ENCODE assay signal across 13 cellular contexts in the genomic region with DNA sequence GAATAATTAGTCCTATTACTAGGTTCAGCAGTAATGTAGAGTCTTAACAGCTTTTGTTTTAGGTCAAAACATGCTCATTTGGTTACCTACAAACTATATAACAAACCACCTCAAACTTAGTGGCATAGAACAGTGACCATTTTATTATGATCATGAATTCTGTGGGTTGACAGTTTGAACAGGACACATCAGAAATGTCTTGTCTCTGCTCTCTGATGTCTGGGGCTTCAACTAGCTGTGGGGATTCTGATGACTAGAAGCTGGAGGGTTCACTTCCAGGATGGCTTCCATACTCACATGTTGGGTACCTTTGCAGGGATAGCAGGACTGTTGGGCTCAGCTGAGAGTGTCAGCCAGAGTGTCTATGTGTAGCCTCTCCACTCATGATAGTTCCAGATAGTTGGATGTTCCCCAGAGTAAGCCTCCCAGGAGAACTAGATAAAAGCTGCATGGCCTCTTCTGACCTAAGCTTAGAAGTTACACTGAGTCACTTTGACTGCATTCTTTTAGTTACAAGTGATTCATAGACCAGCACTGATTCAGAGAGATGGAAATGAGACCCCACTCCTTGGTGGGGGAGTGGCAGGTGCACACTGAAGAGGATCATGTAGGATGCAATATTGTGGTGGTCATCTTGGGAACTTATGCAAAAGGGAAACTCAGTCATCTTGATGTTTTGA. TPM values are rescaled to one million over a fixed set of nuclear protein-coding genes. Genes with fewer than 3 reads are reported as not detected.
A peak's percentile ranks its signal among the peaks of the same experiment; 100 is the strongest.
DNase-seq lines count a peak whose midpoint lies in the region; ATAC-seq, FAIRE-seq and TF ChIP-seq lines count a peak whose summit lies in the region.
"Had no signal": no experiment of that assay in that cellular context is flagged by ENCODE, and none has a peak within 500 bp of the region (broad histone marks: within the 10 kb centered on the region; RNA-seq: fewer than 3 reads in every experiment).

No MANE protein-coding gene starts in this region.

- no peak overlapping the region for H2AFZ ChIP-seq in K562 (ENCODE audit: low read depth, low read length)

- DNase-seq in ACHN: peak; percentile 46
- peak; percentile 28 for DNase-seq in G401 (ENCODE audit: low spot score)
- no peak for DNase-seq in K562 (ENCODE audit: extremely low read depth in 1 of 4, low spot score in 3 of 4)
- no peak for DNase-seq in memory B cell (ENCODE audit: low spot score in 2 of 2)
- DNase-seq in NOMO-1 treated with dmso at 0.1 percent for 144 hours (lab: John Stamatoyannopoulos, UW; ENCODE audit: unreplicated experiment): no peak
- no peak for DNase-seq in substantia nigra (lab: John Stamatoyannopoulos, UW)
- no peak for DNase-seq in NCI-H2171 treated with DMSO at 0.1 percent for 48 hours (lab: John Stamatoyannopoulos, UW)
- DNase-seq: activated CD8-positive, alpha-beta memory T cell treated with anti-CD3 and anti-CD28 coated beads, Interleukin-2, amount 10 ng/mL, durations not matched to agents 7 days and 5 days; central memory CD4-positive, alpha-beta T cell; MV-4-11; NCI-H69 had no signal

- no peaks in the 10 kb centered on the region for H3K36me3 ChIP-seq in K562 (ENCODE audit: control insufficient read depth, insufficient read depth, low read length)
- H3K36me3 ChIP-seq: suprapubic skin had no signal

- H3K79me2 ChIP-seq in K562 (ENCODE audit: control insufficient read depth, insufficient read depth, low read length): no peaks in the 10 kb centered on the region

- no peak for TF ChIP-seq EP300 in K562 (IDR thresholded peaks at IDR 0.05; ENCODE audit: low read length)

- H3K27ac ChIP-seq in K562 (ENCODE audit: extremely low read depth, low read depth, low read length) (no peak overlapping the region), substantia nigra (ENCODE audit: low read depth, low read length, poor library complexity, severe bottlenecking) (no peak overlapping the region)
- H3K27ac ChIP-seq: suprapubic skin had no signal

- no peak for ATAC-seq in K562
- ATAC-seq in memory B cell (ENCODE audit: low read depth): no peak
- ATAC-seq in GM21423 (IDR thresholded peaks at IDR 0.05; ENCODE audit: unreplicated experiment): no peak
- ATAC-seq: activated CD8-positive, alpha-beta memory T cell treated with anti-CD3 and anti-CD28 coated beads, Interleukin-2, amount 10 ng/mL, durations not matched to agents 7 days and 5 days had no signal

- intact Hi-C loops in K562 (cut with micrococcal nuclease): no loop called here

- H3K27me3 Mint-ChIP-seq in memory B cell: no peaks in the 10 kb centered on the region
- H3K27me3 Mint-ChIP-seq: activated CD8-positive, alpha-beta memory T cell treated with anti-CD3 and anti-CD28 coated beads, Interleukin-2, amount 10 ng/mL, durations not matched to agents 7 days and 5 days had no signal

- no peaks in the 10 kb centered on the region for H4K20me1 ChIP-seq in K562 (replicated peaks; ENCODE audit: control insufficient read depth, insufficient read depth, low read length)

- H3K9me1 ChIP-seq in K562 (ENCODE audit: control insufficient read depth, insufficient read depth, low read length): no peaks in the 10 kb centered on the region

- no TSS peak for BruUV-seq in K562 (replicated peaks; lab: Mats Ljungman, UMichigan)

- H3K4me1 Mint-ChIP-seq in memory B cell: peaks cover 38% of the 10 kb centered on the region

- no peak for TF ChIP-seq RAD21 in K562 (CRISPR knock-in tag; conservative IDR thresholded peaks at IDR 0.05 in 1 of 2, IDR thresholded peaks at IDR 0.05 in 1 of 2)

- TF ChIP-seq POLR2A in K562 (conservative IDR thresholded peaks at IDR 0.05): no peak

- in situ Hi-C loops in ACHN (cut with HindIII; ENCODE audit: low pct_ligation_motif_present, low pct_unique_long_range_greater_than_20kb, low sequenced_read_pairs) (no loop called here), G401 (cut with HindIII; ENCODE audit: low sequenced_read_pairs) (no loop called here), K562 (cut with MboI) (loop anchor here (25.0 kb wide), 1 partner anchor 495 kb away; no protein-coding TSS in a partner anchor)

- peak overlapping the region; percentile 58 for H3K27ac Mint-ChIP-seq in memory B cell
- H3K27ac Mint-ChIP-seq: activated CD8-positive, alpha-beta memory T cell treated with anti-CD3 and anti-CD28 coated beads, Interleukin-2, amount 10 ng/mL, durations not matched to agents 7 days and 5 days had no signal

- H3K36me3 Mint-ChIP-seq in memory B cell: peaks cover 1% of the 10 kb centered on the region
- H3K36me3 Mint-ChIP-seq: activated CD8-positive, alpha-beta memory T cell treated with anti-CD3 and anti-CD28 coated beads, Interleukin-2, amount 10 ng/mL, durations not matched to agents 7 days and 5 days had no signal

- peak; percentile 51 for FAIRE-seq in K562 (lab: Jason Lieb, UNC)

- CTCF ChIA-PET in K562 (lab: Yijun Ruan, JAX; ENCODE audit: low intra/inter-chr PET ratio): no interaction called here

- H3K9me3 Mint-ChIP-seq in memory B cell: no peaks in the 10 kb centered on the region

- H3K27me3 ChIP-seq in K562 (ENCODE audit: control insufficient read depth in 2 of 2, insufficient read depth in 2 of 2, low read length in 2 of 2): no peaks in the 10 kb centered on the region
- H3K27me3 ChIP-seq: suprapubic skin had no signal

- H3K9ac ChIP-seq in K562 (ENCODE audit: insufficient read depth in 1 of 2, low read depth in 2 of 2, low read length in 2 of 2): no peak overlapping the region

- POLR2A ChIA-PET in K562 (lab: Yijun Ruan, JAX): interaction anchor here (0.7 kb wide), 1 partner anchor 14 kb away, joined by 3 read pairs; no protein-coding TSS in a partner anchor

- no peak overlapping the region for H3K4me2 ChIP-seq in K562 (ENCODE audit: insufficient read depth, low read length)

- H3K9me3 ChIP-seq in K562 (replicated peaks; ENCODE audit: control insufficient read depth, insufficient read depth, low read depth, low read length): no peaks in the 10 kb centered on the region
- H3K9me3 ChIP-seq: suprapubic skin had no signal

- TF ChIP-seq CTCF in K562 (IDR thresholded peaks at IDR 0.05 in 2 of 3, conservative IDR thresholded peaks at IDR 0.05 in 1 of 3; ENCODE audit: insufficient read depth in 2 of 3, low read depth in 1 of 3, low read length in 3 of 3): no peak

- H3K4me3 Mint-ChIP-seq in memory B cell: no peak overlapping the region
- H3K4me3 Mint-ChIP-seq: activated CD8-positive, alpha-beta memory T cell treated with anti-CD3 and anti-CD28 coated beads, Interleukin-2, amount 10 ng/mL, durations not matched to agents 7 days and 5 days had no signal

- H3K4me1 ChIP-seq in K562 (replicated peaks in 1 of 2; ENCODE audit: control insufficient read depth in 2 of 2, insufficient read depth in 2 of 2, low read length in 2 of 2): no peaks in the 10 kb centered on the region
- H3K4me1 ChIP-seq: suprapubic skin had no signal

- no peak overlapping the region for H3K4me3 ChIP-seq in K562
- H3K4me3 ChIP-seq: suprapubic skin had no signal

TF ChIP-seq in K562, 482 proteins besides CTCF, POLR2A, EP300 and RAD21:
- TF ChIP-seq CHCHD3 (CRISPR knock-in tag; IDR thresholded peaks at IDR 0.05) (no peak), RBM22 (IDR thresholded peaks at IDR 0.05; ENCODE audit: low read depth, low read length, poor library complexity, severe bottlenecking) (no peak), ZNF133 (CRISPR knock-in tag; IDR thresholded peaks at IDR 0.05) (no peak), JUNB (CRISPR knock-in tag; conservative IDR thresholded peaks at IDR 0.05) (no peak), XRCC5 (IDR thresholded peaks at IDR 0.05; ENCODE audit: low read depth, low read length) (no peak), STAG1 (CRISPR knock-in tag; IDR thresholded peaks at IDR 0.05; ENCODE audit: borderline replicate concordance) (no peak)

RNA-seq across cellular contexts. Expression of a gene that starts 32.6 kb away (rescaled TPM):
- total RNA-seq in G401 (2014; rRNA removed; shearing (Covaris generic)): not detected in 2 replicates
- 0.12 and 0.46 TPM in 2 replicates for total RNA-seq in K562 (2011; cell fraction: chromatin; rRNA removed; ENCODE audit: low replicate concordance)
- 0.33 and 0.39 TPM in 2 replicates for total RNA-seq in K562 (2011; cell fraction: nucleolus; rRNA removed)
- 0.31 and 0.37 TPM in 2 replicates for total RNA-seq in K562 (2011; cell fraction: nucleoplasm; rRNA removed)
- total RNA-seq in K562 (2014; rRNA removed) (0.04 and 0.09 TPM in 2 replicates), K562 (2014; rRNA removed; fragmentation: Illumina TruSeq; extraction: Trizol) (0.10 and 0.11 TPM in 2 replicates), K562 (2015; rRNA removed; fragmentation: Illumina TruSeq; extraction: Trizol) (0.11 TPM in 2 replicates), K562 (2021) (0.18 and 0.20 TPM in 2 replicates)
- polyA plus RNA-seq in K562 (2011; rRNA removed) (0.11 and 0.17 TPM in 2 replicates), K562 (2014; fragmentation: Illumina TruSeq; extraction: Trizol) (0.06 and 0.09 TPM in 2 replicates), K562 (2014; fragmentation: Nextera tagmentation; extraction: Ambion mirVana) (under 1 TPM in 1 of 2 experiments, not detected in 1; 0.03 TPM), K562 (2014; rRNA removed) (not detected in 2 replicates)
- 0.07 and 0.10 TPM in 2 replicates for polyA plus RNA-seq in K562 (2011; cell fraction: cytosol; rRNA removed)
- 0.14 and 0.15 TPM in 2 replicates for polyA plus RNA-seq in K562 (2011; cell fraction: nucleus; rRNA removed)
- 0.05 and 0.08 TPM in 2 replicates for polyA plus RNA-seq in K562 (2012)
- polyA minus RNA-seq in K562 (2011; rRNA and poly(A)+ RNA removed): 0.53 and 0.54 TPM in 2 replicates
- 0.29 TPM in 1 of 2 replicates, not detected in the other for polyA minus RNA-seq in K562 (2011; cell fraction: cytosol; rRNA and poly(A)+ RNA removed)
- 0.40 and 0.56 TPM in 2 replicates for polyA minus RNA-seq in K562 (2011; cell fraction: nucleus; rRNA and poly(A)+ RNA removed)

Comparison
In these comparisons a context has a peak if more than half of its experiments do, and no peak if none do; other contexts are left out.
1. DNase-seq: peak in ACHN (single experiment) and G401 (single experiment); none in K562 (0 of 4), memory B cell (0 of 2), NOMO-1 treated with dmso at 0.1 percent for 144 hours (single experiment), substantia nigra (0 of 49) and NCI-H2171 treated with DMSO at 0.1 percent for 48 hours (single experiment).